8 cellular contexts compared by ENCODE assay signal in genomic region chr5:172769324-172769597, GRCh38. TPM values are rescaled to one million over a fixed set of nuclear protein-coding genes. Genes with fewer than 3 reads are reported as not detected.
A peak's percentile ranks its signal among the peaks of the same experiment; 100 is the strongest.
DNase-seq lines count a peak whose midpoint lies in the region; ATAC-seq, FAIRE-seq and TF ChIP-seq lines count a peak whose summit lies in the region.

No MANE protein-coding gene starts in this region.

- H3K27ac Mint-ChIP-seq in neural progenitor cell, result no peak overlapping the region

- intact Hi-C loops in PC-3 (cut with micrococcal nuclease) (no loop called here), endothelial cell of umbilical vein (cut with micrococcal nuclease) (no loop called here)

- H2AFZ ChIP-seq in PC-3 (ENCODE audit: low read length) (no peak overlapping the region), endothelial cell of umbilical vein (ENCODE audit: low read depth, low read length) (no peak overlapping the region), neural progenitor cell (replicated peaks) (no peak overlapping the region)

- H3K4me1 ChIP-seq in PC-3 (ENCODE audit: insufficient read depth, low read length) (peaks cover 59% of the 10 kb centered on the region), endothelial cell of umbilical vein (ENCODE audit: control insufficient read depth, extremely low read depth, insufficient read depth, low read length) (peaks cover 56% of the 10 kb centered on the region), neural progenitor cell (peaks cover 9% of the 10 kb centered on the region)

- dilution Hi-C loops in endothelial cell of umbilical vein (cut with MboI; ENCODE audit: extremely low pct_ligation_motif_present, low sequenced_read_pairs), result no loop called here

- no peak for TF ChIP-seq POLR2A in endothelial cell of umbilical vein (IDR thresholded peaks at IDR 0.05; ENCODE audit: low read depth, low read length)

- peaks cover 26% of the 10 kb centered on the region for H3F3A ChIP-seq in PC-3 (ENCODE audit: low read length, unreplicated experiment)
- peaks cover 33% of the 10 kb centered on the region for H3F3A ChIP-seq in neural progenitor cell (ENCODE audit: low read depth)

- no peak for ATAC-seq in PC-3

- H3K79me2 ChIP-seq in PC-3 (ENCODE audit: low read length) (peaks cover 35% of the 10 kb centered on the region), endothelial cell of umbilical vein (ENCODE audit: control insufficient read depth, insufficient read depth, low read length) (peaks cover 36% of the 10 kb centered on the region), neural progenitor cell (ENCODE audit: low read depth) (no peaks in the 10 kb centered on the region)

- peak overlapping the region; percentile 96 for H3K4me2 ChIP-seq in PC-3 (ENCODE audit: low read length)
- H3K4me2 ChIP-seq in endothelial cell of umbilical vein (ENCODE audit: insufficient read depth, low read length), result peak overlapping the region; percentile 88
- peak overlapping the region; percentile 96 for H3K4me2 ChIP-seq in neural progenitor cell

- peak overlapping the region; percentile 82 for H3K4me3 ChIP-seq in BJ (ENCODE audit: low read depth, low read length)
- peak overlapping the region; percentile 90 for H3K4me3 ChIP-seq in PC-3 (ENCODE audit: low read length)
- H3K4me3 ChIP-seq in endothelial cell of umbilical vein (replicated peaks in 1 of 3; ENCODE audit: insufficient read depth in 1 of 3, low read depth in 1 of 3, low read length in 3 of 3), result peak overlapping the region; percentile 60 to 96 (median 88)
- no peak overlapping the region for H3K4me3 ChIP-seq in neural progenitor cell

- peaks cover 32% of the 10 kb centered on the region for H4K20me1 ChIP-seq in PC-3 (ENCODE audit: low read length)
- no peaks in the 10 kb centered on the region for H4K20me1 ChIP-seq in endothelial cell of umbilical vein (replicated peaks; ENCODE audit: control insufficient read depth, extremely low read depth, insufficient read depth, low read length)
- H4K20me1 ChIP-seq in neural progenitor cell (ENCODE audit: low read depth), result peaks cover 9% of the 10 kb centered on the region

- no peaks in the 10 kb centered on the region for H3K27me3 ChIP-seq in BJ (ENCODE audit: control insufficient read depth, insufficient read depth, low read length)
- H3K27me3 ChIP-seq in PC-3 (ENCODE audit: low read length), result no peaks in the 10 kb centered on the region
- no peaks in the 10 kb centered on the region for H3K27me3 ChIP-seq in endothelial cell of umbilical vein (ENCODE audit: control insufficient read depth in 2 of 2, insufficient read depth in 2 of 2, low read length in 2 of 2)
- H3K27me3 ChIP-seq in neural progenitor cell, result peaks cover 44% of the 10 kb centered on the region

- DNase-seq in BJ (ENCODE audit: low read depth) (no peak), PC-3 (no peak), endothelial cell of umbilical vein (ENCODE audit: low read depth, low spot score) (no peak), neural progenitor cell (ENCODE audit: low spot score) (no peak), NCI-H1417 (lab: John Stamatoyannopoulos, UW) (no peak), NCI-H146 (lab: John Stamatoyannopoulos, UW) (no peak), UCSD-AML1 (lab: John Stamatoyannopoulos, UW; ENCODE audit: unreplicated experiment) (no peak), NCI-H526 treated with DMSO at 0.1 percent for 48 hours (lab: John Stamatoyannopoulos, UW) (no peak)

- no peaks in the 10 kb centered on the region for H3K9me3 ChIP-seq in PC-3 (ENCODE audit: low read length)
- no peaks in the 10 kb centered on the region for H3K9me3 ChIP-seq in endothelial cell of umbilical vein (replicated peaks; ENCODE audit: control insufficient read depth, insufficient read depth, low read length)
- no peaks in the 10 kb centered on the region for H3K9me3 ChIP-seq in neural progenitor cell (ENCODE audit: low read depth)

- peaks cover 3% of the 10 kb centered on the region for H3K27me3 Mint-ChIP-seq in neural progenitor cell (ENCODE audit: insufficient read depth, low read depth)

- CTCF ChIA-PET in BJ (lab: Yijun Ruan, JAX), result interaction anchor here (0.6 to 11.6 kb wide), 10 partner anchors 14 to 163 kb away, joined by 3 to 92 read pairs (median 8); no protein-coding TSS in a partner anchor
- CTCF ChIA-PET in PC-3 (lab: Charles Lee), result interaction anchor here (2.1 kb wide), 1 partner anchor 99 kb away, joined by 6 read pairs; no protein-coding TSS in a partner anchor
- CTCF ChIA-PET in endothelial cell of umbilical vein (lab: Charles Lee), result interaction anchor here (1.3 to 8.8 kb wide), 7 partner anchors 10 to 170 kb away, joined by 3 to 87 read pairs (median 67); no protein-coding TSS in a partner anchor

- peaks cover 3% of the 10 kb centered on the region for H3K9me3 Mint-ChIP-seq in neural progenitor cell

- no peak for FAIRE-seq in endothelial cell of umbilical vein (lab: Jason Lieb, UNC)

- H3K9me2 ChIP-seq in PC-3 (replicated peaks; ENCODE audit: low read length), result no peaks in the 10 kb centered on the region

- H3K36me3 ChIP-seq in BJ (ENCODE audit: control insufficient read depth, insufficient read depth, low read length), result peaks cover 12% of the 10 kb centered on the region
- H3K36me3 ChIP-seq in PC-3 (ENCODE audit: low read depth, low read length), result peaks cover 29% of the 10 kb centered on the region
- peaks cover 5 to 11% of the 10 kb centered on the region in 2 experiments for H3K36me3 ChIP-seq in endothelial cell of umbilical vein (ENCODE audit: control insufficient read depth in 2 of 2, extremely low read depth in 1 of 2, insufficient read depth in 2 of 2, low read length in 2 of 2)
- H3K36me3 ChIP-seq in neural progenitor cell, result no peaks in the 10 kb centered on the region

- H3K36me3 Mint-ChIP-seq in neural progenitor cell, result peaks cover 16% of the 10 kb centered on the region

- peaks cover 62% of the 10 kb centered on the region for H3K4me1 Mint-ChIP-seq in neural progenitor cell

- no peaks in the 10 kb centered on the region for H3K9me1 ChIP-seq in endothelial cell of umbilical vein (replicated peaks; ENCODE audit: control insufficient read depth, extremely low read depth, insufficient read depth, low read length)

- H3K4me3 Mint-ChIP-seq in neural progenitor cell, result peak overlapping the region; percentile 98

- BruUV-seq in PC-3 (replicated peaks; lab: Mats Ljungman, UMichigan), result no TSS peak
- no TSS peak for BruUV-seq in endothelial cell of umbilical vein (replicated peaks; lab: Mats Ljungman, UMichigan)

- POLR2A ChIA-PET in BJ (lab: Charles Lee) (interaction anchor here (0.5 to 1.1 kb wide), 3 partner anchors 29 to 170 kb away, joined by 3 to 4 read pairs (median 3); no protein-coding TSS in a partner anchor), PC-3 (lab: Charles Lee; ENCODE audit: unreplicated experiment) (no interaction called here), endothelial cell of umbilical vein (lab: Charles Lee) (interaction anchor here (0.7 to 4.2 kb wide), 7 partner anchors 10 to 162 kb away, joined by 3 to 60 read pairs (median 21); no protein-coding TSS in a partner anchor)

- TF ChIP-seq CTCF in BJ (IDR thresholded peaks at IDR 0.05; ENCODE audit: insufficient read depth, low read depth, low read length) (no peak), PC-3 (conservative IDR thresholded peaks at IDR 0.05; ENCODE audit: low read depth, low read length) (no peak), endothelial cell of umbilical vein (IDR thresholded peaks at IDR 0.05; ENCODE audit: extremely low read depth in 1 of 2, insufficient read depth in 1 of 2, low read depth in 1 of 2, low read length in 2 of 2) (no peak), neural progenitor cell (IDR thresholded peaks at IDR 0.05) (no peak)

- peak overlapping the region; percentile 72 for H3K27ac ChIP-seq in PC-3 (ENCODE audit: low read length)
- peak overlapping the region; percentile 92 for H3K27ac ChIP-seq in endothelial cell of umbilical vein (ENCODE audit: insufficient read depth, low read depth, low read length)
- H3K27ac ChIP-seq in neural progenitor cell, result no peak overlapping the region

- H3K9ac ChIP-seq in PC-3 (ENCODE audit: low read length) (peak overlapping the region; percentile 98), endothelial cell of umbilical vein (replicated peaks; ENCODE audit: extremely low read depth, insufficient read depth, low read length) (peak overlapping the region; percentile 96), neural progenitor cell (no peak overlapping the region)

TF ChIP-seq in endothelial cell of umbilical vein, 7 proteins besides CTCF, POLR2A, EP300 and RAD21:
- TF ChIP-seq EZH2 (IDR thresholded peaks at IDR 0.05; ENCODE audit: borderline replicate concordance, low read depth, low read length, severe bottlenecking), result no peak
- no peak for TF ChIP-seq JUN (IDR thresholded peaks at IDR 0.05; ENCODE audit: borderline replicate concordance, insufficient read depth, insufficient read length, low read depth)
- no peak for TF ChIP-seq FOS (IDR thresholded peaks at IDR 0.05; ENCODE audit: borderline replicate concordance, insufficient read depth, low read length)
- no peak for TF ChIP-seq GATA2 (IDR thresholded peaks at IDR 0.05; ENCODE audit: insufficient read depth, insufficient read length, low read depth, low read length)
- TF ChIP-seq POLR2AphosphoS5 (IDR thresholded peaks at IDR 0.05; ENCODE audit: insufficient read depth, low read depth, low read length), result no peak
- TF ChIP-seq MAX (IDR thresholded peaks at IDR 0.05; ENCODE audit: insufficient read depth, insufficient read length), result no peak
- TF ChIP-seq MYC (IDR thresholded peaks at IDR 0.05; ENCODE audit: low read depth, low read length), result no peak

RNA-seq across cellular contexts. Expression of gene DUSP1, which starts 1.7 kb away (rescaled TPM):
- polyA plus RNA-seq in BJ (2011; rRNA removed) (252 and 432 TPM in 2 replicates), endothelial cell of umbilical vein (157 and 196 TPM in 2 replicates)
- polyA minus RNA-seq in BJ (2011; rRNA and poly(A)+ RNA removed), result 275 and 403 TPM in 2 replicates
- total RNA-seq in PC-3 (2014; rRNA removed) (522 and 586 TPM in 2 replicates), endothelial cell of umbilical vein (36.1 and 46.5 TPM in 2 replicates), neural progenitor cell (ENCODE audit: low replicate concordance) (4.2 and 12.8 TPM in 2 replicates)
- polyA plus RNA-seq in endothelial cell of umbilical vein (2011; cell fraction: cytosol; rRNA removed), result 146 and 177 TPM in 2 replicates
- 244 and 322 TPM in 2 replicates for polyA plus RNA-seq in endothelial cell of umbilical vein (2011; cell fraction: nucleus; rRNA removed)
- 129 and 131 TPM in 2 replicates for polyA plus RNA-seq in endothelial cell of umbilical vein (2012)
- 107 and 126 TPM in 2 replicates for polyA minus RNA-seq in endothelial cell of umbilical vein
- polyA minus RNA-seq in endothelial cell of umbilical vein (2011; cell fraction: cytosol; rRNA and poly(A)+ RNA removed), result 130 TPM
- 151 and 252 TPM in 2 replicates for polyA minus RNA-seq in endothelial cell of umbilical vein (2011; cell fraction: nucleus; rRNA and poly(A)+ RNA removed)

Comparison
In these comparisons a context has a peak if more than half of its experiments do, and no peak if none do; other contexts are left out.
1. RNA of gene DUSP1, which starts 1.7 kb away (total RNA-seq): 522 to 586 TPM in PC-3; 36.1 to 46.5 TPM in endothelial cell of umbilical vein and 4.2 to 12.8 TPM in neural progenitor cell; every median in the first group is over 10 times any median in the second.
2. Peak in every context shown above with its lines, with median percentiles within 50 percentile points of each other: H3K4me2 ChIP-seq.